Comparison of ENCODE assay signal across 8 cellular contexts in genomic region chr14:60064491-60065072, GRCh38. TPM values are rescaled to one million over a fixed set of nuclear protein-coding genes. Genes with fewer than 3 reads are reported as not detected.
A peak's percentile ranks its signal among the peaks of the same experiment; 100 is the strongest.
DNase-seq lines count a peak whose midpoint lies in the region; ATAC-seq, FAIRE-seq and TF ChIP-seq lines count a peak whose summit lies in the region.

No MANE protein-coding gene starts in this region.

- no peaks in the 10 kb centered on the region for H3K27me3 Mint-ChIP-seq in activated naive CD8-positive, alpha-beta T cell treated with anti-CD3 and anti-CD28 coated beads for 36 hours

- H3K4me3 Mint-ChIP-seq in activated naive CD8-positive, alpha-beta T cell treated with anti-CD3 and anti-CD28 coated beads for 36 hours, result no peak overlapping the region

- H3K9me3 Mint-ChIP-seq in activated naive CD8-positive, alpha-beta T cell treated with anti-CD3 and anti-CD28 coated beads for 36 hours, result no peaks in the 10 kb centered on the region

- H3K4me3 ChIP-seq in breast epithelium, result no peak overlapping the region

- no peaks in the 10 kb centered on the region for H3K36me3 Mint-ChIP-seq in activated naive CD8-positive, alpha-beta T cell treated with anti-CD3 and anti-CD28 coated beads for 36 hours

- no peaks in the 10 kb centered on the region for H3K36me3 ChIP-seq in breast epithelium

- no peaks in the 10 kb centered on the region for H3K4me1 ChIP-seq in breast epithelium

- peak; percentile 58 for FAIRE-seq in GM12892 (lab: Jason Lieb, UNC)

- H3K27ac Mint-ChIP-seq in activated naive CD8-positive, alpha-beta T cell treated with anti-CD3 and anti-CD28 coated beads for 36 hours, result no peak overlapping the region

- no peaks in the 10 kb centered on the region for H3K27me3 ChIP-seq in breast epithelium

- H3K9me3 ChIP-seq in breast epithelium, result no peaks in the 10 kb centered on the region

- DNase-seq in ACHN (peak; percentile 36), GM12892 (ENCODE audit: insufficient read length) (no peak), NCI-H2029 (lab: John Stamatoyannopoulos, UW) (peak; percentile 21), breast epithelium (ENCODE audit: low spot score in 2 of 2) (no peak), medulla oblongata (ENCODE audit: extremely low spot score) (peak; percentile 67), ecto neural progenitor cell (ENCODE audit: low spot score) (no peak)
- DNase-seq in activated naive CD8-positive, alpha-beta T cell treated with anti-CD3 and anti-CD28 coated beads for 36 hours, result no peak

- TF ChIP-seq POLR2A in GM12892 (IDR thresholded peaks at IDR 0.05; ENCODE audit: low read depth, low read length) (no peak), breast epithelium (IDR thresholded peaks at IDR 0.05) (no peak)

- intact Hi-C loops in breast epithelium (cut with DNase I; ENCODE audit: low total_unique reads), result loop anchor here (10.0 kb wide), 1 partner anchor 120 kb away; no protein-coding TSS in a partner anchor

- no peaks in the 10 kb centered on the region for H3K4me1 Mint-ChIP-seq in activated naive CD8-positive, alpha-beta T cell treated with anti-CD3 and anti-CD28 coated beads for 36 hours

- H3K27ac ChIP-seq in breast epithelium, result no peak overlapping the region

- TF ChIP-seq CTCF in breast epithelium (IDR thresholded peaks at IDR 0.05), result peak in 2 of 3 donors; percentile 45 to 53

- no peak for ATAC-seq in HG03442 (IDR thresholded peaks at IDR 0.05; ENCODE audit: unreplicated experiment)

- in situ Hi-C loops in ACHN (cut with HindIII; ENCODE audit: low pct_ligation_motif_present, low pct_unique_long_range_greater_than_20kb, low sequenced_read_pairs), result no loop called here

RNA-seq across cellular contexts. Expression of gene PCNX4, which starts 27.1 kb away (rescaled TPM):
- polyA plus RNA-seq in GM12892 (2012; ENCODE audit: missing spikeins), result 23.3 TPM
- total RNA-seq in breast epithelium, result 10 to 100 TPM; 32.6 to 85.9 (median 53.7) TPM
- 10 to 100 TPM; 28.3 to 30.9 TPM for total RNA-seq in activated naive CD8-positive, alpha-beta T cell treated with anti-CD3 and anti-CD28 coated beads for 36 hours

Comparison
In these comparisons a context has a peak if more than half of its experiments do, and no peak if none do; other contexts are left out.
1. DNase-seq: peak in ACHN (single experiment), NCI-H2029 (single experiment) and medulla oblongata (single experiment); none in GM12892 (single experiment), breast epithelium (0 of 2), activated naive CD8-positive, alpha-beta T cell treated with anti-CD3 and anti-CD28 coated beads for 36 hours (single experiment) and ecto neural progenitor cell (single experiment).